ENCODE assay signal across 26 cellular contexts in genomic region chr1:14583788-14584187, GRCh38.
"Had no signal": no experiment of that assay in that cellular context is flagged by ENCODE, and none has a peak within 500 bp of the region (broad histone marks: within the 10 kb centered on the region; RNA-seq: fewer than 3 reads in every experiment).

No MANE protein-coding gene starts in this region.

- H3K27me3 ChIP-seq: neural progenitor cell, ovary, right lobe of liver, sigmoid colon, stomach, thyroid gland, tibial nerve, upper lobe of left lung, vagina had no signal

- H3K27ac ChIP-seq: neural progenitor cell, ovary, parathyroid adenoma, psoas muscle, right lobe of liver, sigmoid colon, stomach, thoracic aorta, thyroid gland, tibial nerve, upper lobe of left lung, vagina had no signal

- H3K27ac Mint-ChIP-seq: nephron; neural progenitor cell; progenitor cell of endocrine pancreas; stimulated activated effector memory CD8-positive, alpha-beta T cell treated with anti-CD3 and anti-CD28 coated beads, Interleukin-12 subunit alpha, Interleukin-12 subunit beta, amount 100 ng/mL, for 72 hours; stimulated activated naive B cell treated with anti-CD40 and anti-IgM and Interleukin-4, amounts not matched to agents 10 μg/mL and 1 μg/mL and 100 μg/mL, for 72 hours; stimulated activated naive CD8-positive, alpha-beta T cell treated with anti-CD3 and anti-CD28 coated beads, Interleukin-15, Interleukin-2, amounts not matched to agents 100 ng/mL and 50 ng/mL, for 24 hours had no signal

- DNase-seq: occipital lobe; ovary; psoas muscle; right cardiac atrium; right lobe of liver; sigmoid colon; small intestine; stimulated activated CD4-positive, alpha-beta T cell treated with anti-CD3 and anti-CD28 coated beads, Interleukin-15, amount 100 ng/mL, for 24 hours; stimulated activated CD4-positive, alpha-beta T cell treated with anti-CD3 and anti-CD28 coated beads, Interleukin-2, amount 100 ng/mL, for 24 hours; stimulated activated CD4-positive, alpha-beta T cell treated with anti-CD3 and anti-CD28 coated beads, Interleukin-2, amount 100 ng/mL, for 48 hours; stimulated activated CD4-positive, alpha-beta T cell treated with anti-CD3 and anti-CD28 coated beads, Interleukin-4, amount 100 ng/mL, for 24 hours; stimulated activated naive B cell treated with anti-CD40 and anti-IgM and Interleukin-4, amounts not matched to agents 10 μg/mL and 1 μg/mL and 100 μg/mL, for 72 hours; stimulated activated naive CD4-positive, alpha-beta T cell treated with Interleukin-2 at 50 U/mL for 16 hours; stomach; thyroid gland; trophoblast cell; upper lobe of left lung had no signal

- H3K9me3 ChIP-seq: ovary, psoas muscle, right lobe of liver, sigmoid colon, thoracic aorta, thyroid gland, tibial nerve, upper lobe of left lung, vagina had no signal

- H3K4me1 ChIP-seq: neural progenitor cell, parathyroid adenoma, psoas muscle, right lobe of liver, sigmoid colon, stomach, tibial nerve, upper lobe of left lung, vagina had no signal

- H3K36me3 Mint-ChIP-seq: neural progenitor cell; stimulated activated effector memory CD8-positive, alpha-beta T cell treated with anti-CD3 and anti-CD28 coated beads, Interleukin-12 subunit alpha, Interleukin-12 subunit beta, amount 100 ng/mL, for 72 hours had no signal

- ATAC-seq: psoas muscle; right cardiac atrium; right lobe of liver; stimulated activated effector memory CD8-positive, alpha-beta T cell treated with anti-CD3 and anti-CD28 coated beads, Interleukin-12 subunit alpha, Interleukin-12 subunit beta, amount 100 ng/mL, for 72 hours; stimulated activated naive B cell treated with anti-CD40 and anti-IgM and Interleukin-4, amounts not matched to agents 10 μg/mL and 1 μg/mL and 100 μg/mL, for 72 hours had no signal

- H3K4me3 Mint-ChIP-seq: nephron; neural progenitor cell; stimulated activated effector memory CD8-positive, alpha-beta T cell treated with anti-CD3 and anti-CD28 coated beads, Interleukin-12 subunit alpha, Interleukin-12 subunit beta, amount 100 ng/mL, for 72 hours; stimulated activated naive B cell treated with anti-CD40 and anti-IgM and Interleukin-4, amounts not matched to agents 10 μg/mL and 1 μg/mL and 100 μg/mL, for 72 hours; stimulated activated naive CD8-positive, alpha-beta T cell treated with anti-CD3 and anti-CD28 coated beads, Interleukin-15, Interleukin-2, amounts not matched to agents 100 ng/mL and 50 ng/mL, for 24 hours had no signal

- H3K36me3 ChIP-seq: neural progenitor cell, ovary, right lobe of liver, sigmoid colon, stomach, thoracic aorta, thyroid gland, tibial nerve, upper lobe of left lung, vagina had no signal

- H3K4me1 Mint-ChIP-seq: stimulated activated effector memory CD8-positive, alpha-beta T cell treated with anti-CD3 and anti-CD28 coated beads, Interleukin-12 subunit alpha, Interleukin-12 subunit beta, amount 100 ng/mL, for 72 hours; stimulated activated naive B cell treated with anti-CD40 and anti-IgM and Interleukin-4, amounts not matched to agents 10 μg/mL and 1 μg/mL and 100 μg/mL, for 72 hours had no signal

- H3K4me3 ChIP-seq: neural progenitor cell, ovary, psoas muscle, right lobe of liver, sigmoid colon, stomach, thoracic aorta, thyroid gland, tibial nerve, upper lobe of left lung, vagina had no signal
